1 cellular context compared by ENCODE assay signal in the genomic region with DNA sequence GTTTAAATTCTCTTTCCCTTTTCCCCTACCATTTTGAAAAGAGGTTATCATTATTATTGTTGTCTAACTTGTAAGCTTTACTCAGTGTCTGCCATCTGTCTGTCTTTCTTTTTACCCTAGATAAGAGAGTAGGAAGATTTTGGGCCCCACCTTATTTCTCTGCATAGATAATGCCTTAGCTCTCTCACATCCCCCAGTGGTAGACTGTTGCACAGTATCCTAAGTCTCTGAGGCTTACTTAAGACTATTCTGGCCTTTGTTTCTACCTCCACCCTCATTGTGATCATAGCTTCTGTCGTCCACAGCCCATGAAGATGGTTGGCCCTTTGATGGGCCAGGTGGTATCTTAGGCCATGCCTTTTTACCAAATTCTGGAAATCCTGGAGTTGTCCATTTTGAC.
TF ChIP-seq lines count a peak whose summit lies in the region.

No MANE protein-coding gene starts in this region.

TF ChIP-seq in GM12878, 131 proteins besides CTCF, POLR2A, EP300 and RAD21:
- TF ChIP-seq, protein P1, sequence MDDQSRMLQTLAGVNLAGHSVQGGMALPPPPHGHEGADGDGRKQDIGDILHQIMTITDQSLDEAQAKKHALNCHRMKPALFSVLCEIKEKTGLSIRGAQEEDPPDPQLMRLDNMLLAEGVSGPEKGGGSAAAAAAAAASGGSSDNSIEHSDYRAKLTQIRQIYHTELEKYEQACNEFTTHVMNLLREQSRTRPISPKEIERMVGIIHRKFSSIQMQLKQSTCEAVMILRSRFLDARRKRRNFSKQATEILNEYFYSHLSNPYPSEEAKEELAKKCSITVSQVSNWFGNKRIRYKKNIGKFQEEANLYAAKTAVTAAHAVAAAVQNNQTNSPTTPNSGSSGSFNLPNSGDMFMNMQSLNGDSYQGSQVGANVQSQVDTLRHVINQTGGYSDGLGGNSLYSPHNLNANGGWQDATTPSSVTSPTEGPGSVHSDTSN (IDR thresholded peaks at IDR 0.05; ENCODE audit: insufficient replicate concordance, low read depth, low read length): no peak
TF ChIP-seq in GM12878: peak in this region for 0.
